ENCODE assay signal across 8 cellular contexts in the genomic region with DNA sequence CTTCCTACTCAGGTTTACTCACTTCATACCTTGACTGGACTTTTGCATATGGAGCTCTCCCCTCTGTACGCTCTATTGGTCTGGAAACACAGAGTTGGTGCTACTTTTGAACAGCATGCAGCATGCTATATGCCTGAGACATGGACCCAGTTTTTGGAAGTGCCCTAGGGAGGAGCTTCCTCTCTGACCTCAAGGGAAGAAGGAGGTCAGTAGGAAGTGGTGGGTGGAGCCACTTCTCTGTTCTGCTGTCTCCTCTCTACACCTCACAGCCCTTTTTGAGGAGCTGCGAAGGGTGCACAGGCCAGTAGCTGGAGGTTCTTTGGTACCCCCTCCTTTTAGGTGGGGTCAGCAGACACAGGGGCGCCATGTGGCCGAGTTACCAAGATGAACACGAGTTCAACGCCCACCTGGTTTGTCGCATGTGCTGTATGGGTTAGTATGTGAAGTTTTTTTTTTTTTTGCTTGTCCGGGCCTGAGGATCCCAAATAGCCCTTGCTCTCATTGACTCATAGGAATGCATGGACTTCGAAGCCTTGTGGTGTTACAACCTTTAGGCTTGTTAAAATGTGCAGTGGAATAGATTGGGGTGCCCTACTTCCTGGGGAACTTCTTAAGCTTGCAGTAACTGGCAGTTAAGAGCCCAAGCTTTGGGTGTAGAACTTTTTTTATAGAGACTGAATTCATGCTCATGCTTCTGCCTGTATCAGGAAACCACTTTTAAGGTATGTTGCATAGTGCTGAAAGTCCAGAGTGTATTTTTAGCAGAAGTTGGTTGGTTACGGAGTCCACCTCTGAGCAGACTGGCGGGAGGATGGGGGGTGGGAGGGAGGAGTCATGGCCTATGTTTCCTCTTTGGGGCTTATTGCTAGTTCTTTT. TPM values are rescaled to one million over a fixed set of nuclear protein-coding genes. Genes with fewer than 3 reads are reported as not detected.
DNase-seq lines count a peak whose midpoint lies in the region; ATAC-seq and TF ChIP-seq lines count a peak whose summit lies in the region.

No MANE protein-coding gene starts in this region.

- H3K4me2 ChIP-seq in GM23248 (ENCODE audit: unreplicated experiment) = no peak overlapping the region

- peaks cover 4% of the 10 kb centered on the region; the same call in 1 of the 2 replicates for H4K20me1 ChIP-seq in GM23248 (ENCODE audit: insufficient read depth)

- 94 to 97% methylated on average over 11 of the region's 11 CpGs for WGBS in GM23248 (ENCODE audit: low coverage in 1 of 2, low lambda C conversion rate in 2 of 2, missing lambda C conversion rate in 2 of 2), 2 experiments

- H3K27ac Mint-ChIP-seq in memory B cell = peak overlapping the region; percentile 88

- H3K27ac ChIP-seq in GM23248 (peak overlapping the region; percentile 55; the same call in 1 of the 2 replicates), angular gyrus (ENCODE audit: low read depth, low read length) (peak overlapping the region; percentile 76)

- no peaks in the 10 kb centered on the region for H3K9me2 ChIP-seq in GM23248 (ENCODE audit: insufficient read depth)

- peaks cover 38% of the 10 kb centered on the region for H3K4me1 ChIP-seq in GM23248 (ENCODE audit: insufficient read depth)

- peak; percentile 88 for ATAC-seq in memory B cell (ENCODE audit: low read depth)

- peak overlapping the region; percentile 92 for H3K4me3 Mint-ChIP-seq in memory B cell

- no peaks in the 10 kb centered on the region for H3K36me3 ChIP-seq in GM23248 (ENCODE audit: low read depth)

- TF ChIP-seq CTCF in GM12865 (IDR thresholded peaks at IDR 0.05; ENCODE audit: insufficient read depth, low read depth, low read length, missing control alignments) = no peak

- peaks cover 98% of the 10 kb centered on the region for H3K79me2 ChIP-seq in GM23248 (ENCODE audit: insufficient read depth)

- no peak overlapping the region for H3K9ac ChIP-seq in GM23248

- no peaks in the 10 kb centered on the region for H3K9me3 ChIP-seq in GM23248 (ENCODE audit: low read depth)

- DNase-seq in GM12865 (ENCODE audit: low read depth) (peak; percentile 87), GM23248 (no peak), NOMO-1 treated with dmso at 0.1 percent for 144 hours (lab: John Stamatoyannopoulos, UW; ENCODE audit: unreplicated experiment) (peak; percentile 47), memory B cell (ENCODE audit: low spot score in 2 of 2) (peak in 1 of 2 donors; percentile 32), NCI-H524 treated with DMSO at 0.1 percent for 48 hours (lab: John Stamatoyannopoulos, UW) (no peak), cerebellar nuclear complex (lab: John Stamatoyannopoulos, UW) (no peak), dermis blood vessel endothelial cell (no peak)

- H3K9me3 Mint-ChIP-seq in memory B cell = no peaks in the 10 kb centered on the region

- H3K36me3 Mint-ChIP-seq in memory B cell = peaks cover 2% of the 10 kb centered on the region

- no peaks in the 10 kb centered on the region for H3K27me3 Mint-ChIP-seq in memory B cell

- peaks cover 37% of the 10 kb centered on the region for H3K4me1 Mint-ChIP-seq in memory B cell

- in situ Hi-C loops in GM23248 (cut with MboI) = no loop called here

- peak overlapping the region; percentile 72 for H3K4me3 ChIP-seq in GM12865 (ENCODE audit: low read depth, low read length)
- H3K4me3 ChIP-seq in GM23248 = no peak overlapping the region

- no peak overlapping the region for H2AFZ ChIP-seq in GM23248

- H3K27me3 ChIP-seq in GM23248 (replicated peaks; ENCODE audit: insufficient read depth) = no peaks in the 10 kb centered on the region

- H3F3A ChIP-seq in GM23248 (ENCODE audit: insufficient read depth) = peaks cover 18% of the 10 kb centered on the region

RNA-seq across cellular contexts. Expression of gene MACF1, which starts 10.7 kb away (rescaled TPM):
- 171 and 177 TPM in 2 replicates for total RNA-seq in GM23248 (2014; rRNA removed; shearing (Covaris generic))
- polyA plus RNA-seq in GM23248 (2016; fragmentation: Nextera tagmentation; extraction: Ambion mirVana) = 47.6 and 55.1 TPM in 2 replicates
- 653 and 751 TPM in 2 replicates for total RNA-seq in dermis blood vessel endothelial cell

Comparison
In these comparisons a context has a peak if more than half of its experiments do, and no peak if none do; other contexts are left out.
1. DNase-seq: peak in GM12865 (single experiment) and NOMO-1 treated with dmso at 0.1 percent for 144 hours (single experiment); none in GM23248 (single experiment), NCI-H524 treated with DMSO at 0.1 percent for 48 hours (single experiment), cerebellar nuclear complex (0 of 2) and dermis blood vessel endothelial cell (single experiment).